In genomic region chr4:120066182-120066524, GRCh38 we compare ENCODE assay signal across 7 cellular contexts. TPM values are rescaled to one million over a fixed set of nuclear protein-coding genes. Genes with fewer than 3 reads are reported as not detected.
DNase-seq lines count a peak whose midpoint lies in the region; ATAC-seq and TF ChIP-seq lines count a peak whose summit lies in the region.

No MANE protein-coding gene starts in this region.

- in situ Hi-C loops in GM13977 (cut with MboI; ENCODE audit: low pct_unique_long_range_greater_than_20kb, low sequenced_read_pairs, unreplicated experiment): no loop called here

- H3K27me3 ChIP-seq in ectodermal cell (ENCODE audit: control insufficient read depth, insufficient read depth, low read length, poor library complexity, severe bottlenecking): no peaks in the 10 kb centered on the region

- H3K27ac ChIP-seq in RWPE1 (peak overlapping the region; percentile 94), ectodermal cell (ENCODE audit: insufficient read depth, low read depth, low read length, poor library complexity, severe bottlenecking) (peak overlapping the region; percentile 94)

- no peak for TF ChIP-seq CTCF in GM13977 (IDR thresholded peaks at IDR 0.05; ENCODE audit: extremely low read depth, insufficient read depth, missing control alignments)
- no peak for TF ChIP-seq CTCF in RWPE1 (conservative IDR thresholded peaks at IDR 0.05; ENCODE audit: low read depth)

- 0 to 2% methylated on average over 12 to 14 of the region's 14 CpGs for WGBS in ectodermal cell, 2 experiments

- H3K36me3 ChIP-seq in ectodermal cell (ENCODE audit: control insufficient read depth, insufficient read depth, low read length): peaks cover under 1% of the 10 kb centered on the region

- CTCF ChIA-PET in RWPE1 (lab: Yijun Ruan, JAX): no interaction called here

- POLR2A ChIA-PET in RWPE1 (lab: Yijun Ruan, JAX; ENCODE audit: low non-redundant PET): no interaction called here

- DNase-seq in GM13977 (ENCODE audit: low spot score): peak; percentile 52
- peak; percentile 36 for DNase-seq in RWPE1 (ENCODE audit: low spot score)
- peak; percentile 41 for DNase-seq in occipital lobe (lab: John Stamatoyannopoulos, UW)
- DNase-seq in NCI-H2227 treated with DMSO at 0.1 percent for 48 hours (lab: John Stamatoyannopoulos, UW): no peak

- ATAC-seq in HG02571 (IDR thresholded peaks at IDR 0.05; ENCODE audit: unreplicated experiment) (peak; percentile 41), GM18907 (IDR thresholded peaks at IDR 0.05; ENCODE audit: unreplicated experiment) (no peak)

- peak overlapping the region; percentile 83 for H3K4me3 ChIP-seq in ectodermal cell (ENCODE audit: insufficient read depth, low read depth, low read length)

- peaks cover 12% of the 10 kb centered on the region for H3K4me1 ChIP-seq in ectodermal cell (ENCODE audit: control insufficient read depth, insufficient read depth, low read length)

- no peaks in the 10 kb centered on the region for H3K9me3 ChIP-seq in ectodermal cell (ENCODE audit: control insufficient read depth, low read length)

RNA-seq across cellular contexts. Expression of gene MAD2L1, which starts 0.5 kb away (rescaled TPM):
- polyA plus RNA-seq in ectodermal cell (2013, experiment 1 of 4): 90.1 TPM
- polyA plus RNA-seq in ectodermal cell (2013, experiment 2 of 4): 91.4 TPM
- polyA plus RNA-seq in ectodermal cell (2013, experiment 3 of 4): 84.1 TPM
- 85.2 TPM for polyA plus RNA-seq in ectodermal cell (2013, experiment 4 of 4)
- 7.2 TPM for total RNA-seq in occipital lobe
